ENCODE assay signal across 25 cellular contexts in genomic region chr18:79436556-79437275, GRCh38.
"Had no signal": no experiment of that assay in that cellular context is flagged by ENCODE, and none has a peak within 500 bp of the region (broad histone marks: within the 10 kb centered on the region; RNA-seq: fewer than 3 reads in every experiment).

No MANE protein-coding gene starts in this region.

- H3K4me3 Mint-ChIP-seq: nephron; neural progenitor cell; stimulated activated naive CD8-positive, alpha-beta T cell treated with anti-CD3 and anti-CD28 coated beads, Interleukin-15, Interleukin-2, amounts not matched to agents 100 ng/mL and 50 ng/mL, for 24 hours had no signal

- H3K9me3 ChIP-seq: gastroesophageal sphincter, heart right ventricle, left lung, prostate gland, right atrium auricular region, suprapubic skin, transverse colon, vagina had no signal

- H3K27me3 Mint-ChIP-seq: naive thymus-derived CD4-positive, alpha-beta T cell; stimulated activated naive CD8-positive, alpha-beta T cell treated with anti-CD3 and anti-CD28 coated beads, Interleukin-15, Interleukin-2, amounts not matched to agents 100 ng/mL and 50 ng/mL, for 24 hours had no signal

- H3K36me3 ChIP-seq: neural progenitor cell, prostate gland, transverse colon had no signal

- H2AFZ ChIP-seq: neural progenitor cell had no signal

- ATAC-seq: esophagus mucosa; foreskin keratinocyte; gastroesophageal sphincter; heart right ventricle; left cardiac atrium; left lung; naive thymus-derived CD4-positive, alpha-beta T cell; sciatic nerve had no signal

- H3K27ac ChIP-seq: dorsolateral prefrontal cortex, epithelial cell of prostate, foreskin keratinocyte, gastroesophageal sphincter, heart right ventricle, left lung, neural progenitor cell, right atrium auricular region, suprapubic skin, transverse colon, vagina had no signal

- H3K9me3 Mint-ChIP-seq: naive thymus-derived CD4-positive, alpha-beta T cell; nephron; neural progenitor cell; stimulated activated naive CD8-positive, alpha-beta T cell treated with anti-CD3 and anti-CD28 coated beads, Interleukin-15, Interleukin-2, amounts not matched to agents 100 ng/mL and 50 ng/mL, for 24 hours had no signal

- DNase-seq: dorsolateral prefrontal cortex; effector CD4-positive, alpha-beta T cell; foreskin keratinocyte; glutamatergic neuron; heart right ventricle; hippocampal formation; left cardiac atrium; left lung; mesendoderm; midbrain; naive thymus-derived CD4-positive, alpha-beta T cell; nucleus accumbens; transverse colon had no signal

- H3K4me2 ChIP-seq: neural progenitor cell, smooth muscle cell had no signal

- H3K27ac Mint-ChIP-seq: nephron, neural progenitor cell had no signal

- H3K4me3 ChIP-seq: dorsolateral prefrontal cortex, gastroesophageal sphincter, heart right ventricle, left lung, neural progenitor cell, prostate gland, right atrium auricular region, smooth muscle cell, suprapubic skin, transverse colon, vagina had no signal

- H3K9ac ChIP-seq: neural progenitor cell had no signal

- H3K4me1 ChIP-seq: foreskin keratinocyte, gastroesophageal sphincter, heart right ventricle, left lung, neural progenitor cell, right atrium auricular region had no signal

- H3K27me3 ChIP-seq: foreskin keratinocyte, gastroesophageal sphincter, heart right ventricle, left lung, neural progenitor cell, right atrium auricular region, suprapubic skin, vagina had no signal
